13 cellular contexts compared by ENCODE assay signal in genomic region chr17:34638526-34639260, GRCh38. TPM values are rescaled to one million over a fixed set of nuclear protein-coding genes. Genes with fewer than 3 reads are reported as not detected.
DNase-seq lines count a peak whose midpoint lies in the region; ATAC-seq and TF ChIP-seq lines count a peak whose summit lies in the region.
"Had no signal": no experiment of that assay in that cellular context is flagged by ENCODE, and none has a peak within 500 bp of the region (broad histone marks: within the 10 kb centered on the region; RNA-seq: fewer than 3 reads in every experiment).

No MANE protein-coding gene starts in this region.

- no peak overlapping the region for H3K27ac Mint-ChIP-seq in activated naive CD8-positive, alpha-beta T cell
- H3K27ac Mint-ChIP-seq in activated naive CD8-positive, alpha-beta T cell treated with anti-CD3 and anti-CD28 coated beads for 36 hours: no peak overlapping the region
- peak overlapping the region in 1 of 6 donors; percentile 30 for H3K27ac Mint-ChIP-seq in immature natural killer cell
- H3K27ac Mint-ChIP-seq in stimulated activated naive CD8-positive, alpha-beta T cell treated with anti-CD3 and anti-CD28 coated beads, Interleukin-15, amount 100 ng/mL, for 72 hours: no peak overlapping the region

- no peak overlapping the region for H3K4me3 ChIP-seq in tibial nerve
- H3K4me3 ChIP-seq: hepatocyte had no signal

- H3K27ac ChIP-seq in RWPE1 (no peak overlapping the region), tibial nerve (no peak overlapping the region)
- H3K27ac ChIP-seq: coronary artery, hepatocyte, uterus had no signal

- H3K27me3 Mint-ChIP-seq in activated naive CD8-positive, alpha-beta T cell: peaks cover 2% of the 10 kb centered on the region
- peaks cover 5% of the 10 kb centered on the region for H3K27me3 Mint-ChIP-seq in activated naive CD8-positive, alpha-beta T cell treated with anti-CD3 and anti-CD28 coated beads for 36 hours
- peaks cover 2 to 7% (median 2%) of the 10 kb centered on the region in 3 donors for H3K27me3 Mint-ChIP-seq in immature natural killer cell (ENCODE audit: low read depth in 3 of 3)
- peaks cover 10% of the 10 kb centered on the region for H3K27me3 Mint-ChIP-seq in stimulated activated naive CD8-positive, alpha-beta T cell treated with anti-CD3 and anti-CD28 coated beads, Interleukin-15, amount 100 ng/mL, for 72 hours

- H3K36me3 Mint-ChIP-seq in activated naive CD8-positive, alpha-beta T cell: no peaks in the 10 kb centered on the region
- no peaks in the 10 kb centered on the region for H3K36me3 Mint-ChIP-seq in activated naive CD8-positive, alpha-beta T cell treated with anti-CD3 and anti-CD28 coated beads for 36 hours
- H3K36me3 Mint-ChIP-seq in immature natural killer cell: no peaks in the 10 kb centered on the region

- H3K9me3 Mint-ChIP-seq in activated naive CD8-positive, alpha-beta T cell (ENCODE audit: low read depth): no peaks in the 10 kb centered on the region
- H3K9me3 Mint-ChIP-seq in activated naive CD8-positive, alpha-beta T cell treated with anti-CD3 and anti-CD28 coated beads for 36 hours: no peaks in the 10 kb centered on the region
- no peaks in the 10 kb centered on the region for H3K9me3 Mint-ChIP-seq in immature natural killer cell
- H3K9me3 Mint-ChIP-seq in stimulated activated naive CD8-positive, alpha-beta T cell treated with anti-CD3 and anti-CD28 coated beads, Interleukin-15, amount 100 ng/mL, for 72 hours: no peaks in the 10 kb centered on the region
- H3K9me3 Mint-ChIP-seq: neural crest cell had no signal

- H3K4me3 Mint-ChIP-seq in activated naive CD8-positive, alpha-beta T cell: peak overlapping the region; percentile 81
- H3K4me3 Mint-ChIP-seq in activated naive CD8-positive, alpha-beta T cell treated with anti-CD3 and anti-CD28 coated beads for 36 hours: no peak overlapping the region
- H3K4me3 Mint-ChIP-seq in immature natural killer cell: peak overlapping the region; percentile 81 to 88 (median 84)
- H3K4me3 Mint-ChIP-seq in stimulated activated naive CD8-positive, alpha-beta T cell treated with anti-CD3 and anti-CD28 coated beads, Interleukin-15, amount 100 ng/mL, for 72 hours: peak overlapping the region; percentile 63 to 83
- H3K4me3 Mint-ChIP-seq: neural crest cell had no signal

- WGBS in tibial nerve, 2 donors: 56 to 58% methylated on average over 14 to 17 of the region's 17 CpGs

- H3K4me1 Mint-ChIP-seq in activated naive CD8-positive, alpha-beta T cell (ENCODE audit: low read depth): peaks cover 13% of the 10 kb centered on the region
- peaks cover 7% of the 10 kb centered on the region for H3K4me1 Mint-ChIP-seq in activated naive CD8-positive, alpha-beta T cell treated with anti-CD3 and anti-CD28 coated beads for 36 hours
- H3K4me1 Mint-ChIP-seq in immature natural killer cell: peaks cover 0 to 6% of the 10 kb centered on the region in 2 donors
- peaks cover 17% of the 10 kb centered on the region for H3K4me1 Mint-ChIP-seq in stimulated activated naive CD8-positive, alpha-beta T cell treated with anti-CD3 and anti-CD28 coated beads, Interleukin-15, amount 100 ng/mL, for 72 hours
- H3K4me1 Mint-ChIP-seq: neural crest cell had no signal

- peaks cover 0 to 13% (median 6%) of the 10 kb centered on the region in 4 donors for H3K4me1 ChIP-seq in tibial nerve

- DNase-seq in activated naive CD8-positive, alpha-beta T cell treated with anti-CD3 and anti-CD28 coated beads for 36 hours: no peak
- no peak for DNase-seq in RWPE1 (ENCODE audit: low spot score)
- DNase-seq in immature natural killer cell: no peak
- DNase-seq in stimulated activated naive CD8-positive, alpha-beta T cell treated with anti-CD3 and anti-CD28 coated beads, Interleukin-15, amount 100 ng/mL, for 72 hours: no peak
- no peak for DNase-seq in effector CD4-positive, alpha-beta T cell
- no peak for DNase-seq in activated CD8-positive, alpha-beta memory T cell treated with anti-CD3 and anti-CD28 coated beads, Interleukin-2, amount 50 U/mL, for 4 hours
- no peak for DNase-seq in tibial nerve (ENCODE audit: low spot score in 2 of 2)

- peaks cover 0 to 29% of the 10 kb centered on the region in 2 donors for H3K27me3 ChIP-seq in tibial nerve
- H3K27me3 ChIP-seq: hepatocyte had no signal

- TF ChIP-seq EP300 in tibial nerve (IDR thresholded peaks at IDR 0.05): no peak

- no peak for ATAC-seq in stimulated activated naive CD8-positive, alpha-beta T cell treated with anti-CD3 and anti-CD28 coated beads, Interleukin-15, amount 100 ng/mL, for 72 hours

- no peaks in the 10 kb centered on the region for H3K36me3 ChIP-seq in tibial nerve
- H3K36me3 ChIP-seq: uterus had no signal

- POLR2A ChIA-PET in RWPE1 (lab: Yijun Ruan, JAX; ENCODE audit: low non-redundant PET): no interaction called here

- no peaks in the 10 kb centered on the region for H3K9me3 ChIP-seq in tibial nerve
- H3K9me3 ChIP-seq: uterus had no signal

- CTCF ChIA-PET in RWPE1 (lab: Yijun Ruan, JAX): interaction anchor here (0.5 to 2.6 kb wide), 12 partner anchors 8 to 1013 kb away, joined by 3 to 14 read pairs (median 4); no protein-coding TSS in a partner anchor

- TF ChIP-seq CTCF in RWPE1 (conservative IDR thresholded peaks at IDR 0.05; ENCODE audit: low read depth) (peak; percentile 30; the same call in 1 of the 2 replicates), tibial nerve (IDR thresholded peaks at IDR 0.05) (no peak)

- no peak for TF ChIP-seq POLR2A in tibial nerve (IDR thresholded peaks at IDR 0.05)

RNA-seq across cellular contexts. Expression of gene TMEM132E, which starts 59.3 kb away (rescaled TPM):
- total RNA-seq in activated naive CD8-positive, alpha-beta T cell treated with anti-CD3 and anti-CD28 coated beads for 36 hours: under 1 TPM in 1 of 2 experiments, not detected in 1; 0.06 TPM
- polyA plus RNA-seq in immature natural killer cell: under 1 TPM in 1 of 3 donors, not detected in 2; 0.18 TPM
- under 1 TPM in 2 of 4 donors, not detected in 2; 0.42 to 0.59 TPM for total RNA-seq in tibial nerve
- polyA plus RNA-seq: AG04450 had no signal
